ENCODE assay signal across 11 cellular contexts in genomic region chr14:68476965-68477455, GRCh38.
DNase-seq lines count a peak whose midpoint lies in the region; ATAC-seq, FAIRE-seq and TF ChIP-seq lines count a peak whose summit lies in the region.
"Had no signal": no experiment of that assay in that cellular context is flagged by ENCODE, and none has a peak within 500 bp of the region (broad histone marks: within the 10 kb centered on the region; RNA-seq: fewer than 3 reads in every experiment).

No MANE protein-coding gene starts in this region.

- TF ChIP-seq CTCF in neural crest cell (conservative IDR thresholded peaks at IDR 0.05): no peak

- peak overlapping the region; percentile 26 for H3K27ac Mint-ChIP-seq in activated naive CD8-positive, alpha-beta T cell treated with anti-CD3 and anti-CD28 coated beads, Interleukin-2, amount 50 U/mL, for 24 hours
- no peak overlapping the region for H3K27ac Mint-ChIP-seq in activated naive CD8-positive, alpha-beta T cell treated with anti-CD3 and anti-CD28 coated beads for 36 hours
- H3K27ac Mint-ChIP-seq in neural crest cell (ENCODE audit: unreplicated experiment): no peak overlapping the region

- no peak for ATAC-seq in activated naive CD8-positive, alpha-beta T cell treated with anti-CD3 and anti-CD28 coated beads, Interleukin-2, amount 50 U/mL, for 24 hours
- ATAC-seq in GM18517 (IDR thresholded peaks at IDR 0.05; ENCODE audit: unreplicated experiment): no peak
- ATAC-seq in HG03196 (IDR thresholded peaks at IDR 0.05; ENCODE audit: unreplicated experiment): no peak
- no peak for ATAC-seq in HG03139 (IDR thresholded peaks at IDR 0.05; ENCODE audit: unreplicated experiment)

- no peak overlapping the region for H3K4me3 Mint-ChIP-seq in activated naive CD8-positive, alpha-beta T cell treated with anti-CD3 and anti-CD28 coated beads, Interleukin-2, amount 50 U/mL, for 24 hours
- H3K4me3 Mint-ChIP-seq in activated naive CD8-positive, alpha-beta T cell treated with anti-CD3 and anti-CD28 coated beads for 36 hours: no peak overlapping the region
- H3K4me3 Mint-ChIP-seq in neural crest cell: peak overlapping the region; percentile 3

- H3K4me1 Mint-ChIP-seq in activated naive CD8-positive, alpha-beta T cell treated with anti-CD3 and anti-CD28 coated beads, Interleukin-2, amount 50 U/mL, for 24 hours: peaks cover 31% of the 10 kb centered on the region
- H3K4me1 Mint-ChIP-seq in activated naive CD8-positive, alpha-beta T cell treated with anti-CD3 and anti-CD28 coated beads for 36 hours: peaks cover 18% of the 10 kb centered on the region
- H3K4me1 Mint-ChIP-seq in neural crest cell: peaks cover 70% of the 10 kb centered on the region

- H3K27me3 Mint-ChIP-seq in activated naive CD8-positive, alpha-beta T cell treated with anti-CD3 and anti-CD28 coated beads, Interleukin-2, amount 50 U/mL, for 24 hours: no peaks in the 10 kb centered on the region
- H3K27me3 Mint-ChIP-seq in activated naive CD8-positive, alpha-beta T cell treated with anti-CD3 and anti-CD28 coated beads for 36 hours: no peaks in the 10 kb centered on the region
- no peaks in the 10 kb centered on the region for H3K27me3 Mint-ChIP-seq in neural crest cell (ENCODE audit: low read depth)

- peak; percentile 20 for FAIRE-seq in urothelium cell line (lab: Jason Lieb, UNC)

- DNase-seq in activated naive CD8-positive, alpha-beta T cell treated with anti-CD3 and anti-CD28 coated beads, Interleukin-2, amount 50 U/mL, for 24 hours: no peak
- no peak for DNase-seq in activated naive CD8-positive, alpha-beta T cell treated with anti-CD3 and anti-CD28 coated beads for 36 hours
- DNase-seq in ecto neural progenitor cell (ENCODE audit: low spot score) (peak; percentile 49), neural crest cell (ENCODE audit: low read depth, low spot score) (no peak), urothelium cell line (ENCODE audit: low spot score) (no peak)
- DNase-seq: 8988T; activated CD4-positive, alpha-beta T cell treated with anti-CD3 and anti-CD28 coated beads for 4 hours; amniotic stem cell had no signal

- H3K9me3 Mint-ChIP-seq in activated naive CD8-positive, alpha-beta T cell treated with anti-CD3 and anti-CD28 coated beads, Interleukin-2, amount 50 U/mL, for 24 hours: no peaks in the 10 kb centered on the region
- peaks cover 6% of the 10 kb centered on the region for H3K9me3 Mint-ChIP-seq in activated naive CD8-positive, alpha-beta T cell treated with anti-CD3 and anti-CD28 coated beads for 36 hours
- no peaks in the 10 kb centered on the region for H3K9me3 Mint-ChIP-seq in neural crest cell

- no peaks in the 10 kb centered on the region for H3K36me3 Mint-ChIP-seq in activated naive CD8-positive, alpha-beta T cell treated with anti-CD3 and anti-CD28 coated beads, Interleukin-2, amount 50 U/mL, for 24 hours (ENCODE audit: low read depth)
- H3K36me3 Mint-ChIP-seq in activated naive CD8-positive, alpha-beta T cell treated with anti-CD3 and anti-CD28 coated beads for 36 hours: no peaks in the 10 kb centered on the region
- H3K36me3 Mint-ChIP-seq in neural crest cell (ENCODE audit: low read depth): no peaks in the 10 kb centered on the region
